ENCODE assay signal across 18 cellular contexts in the genomic region with DNA sequence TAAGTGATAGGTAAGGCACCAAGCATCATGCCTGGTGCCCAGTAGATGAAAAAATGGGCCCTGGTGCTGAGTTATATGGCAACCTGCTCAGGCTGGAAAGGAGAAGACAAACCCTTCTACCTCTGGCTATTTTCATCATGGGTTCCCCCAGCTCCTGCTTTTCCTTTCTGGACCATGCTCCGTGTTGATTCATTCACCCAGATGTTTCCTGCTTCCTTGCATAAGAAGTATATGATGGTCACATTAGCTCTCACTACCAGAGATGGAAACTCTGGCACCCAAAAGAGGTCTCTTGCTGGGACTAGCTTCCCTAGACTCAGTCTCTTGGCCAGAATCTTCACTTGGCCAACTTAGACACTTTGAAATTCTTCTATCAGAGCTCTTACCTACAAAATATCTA. TPM values are rescaled to one million over a fixed set of nuclear protein-coding genes. Genes with fewer than 3 reads are reported as not detected.
A peak's percentile ranks its signal among the peaks of the same experiment; 100 is the strongest.
DNase-seq lines count a peak whose midpoint lies in the region; ATAC-seq and TF ChIP-seq lines count a peak whose summit lies in the region.
"Had no signal": no experiment of that assay in that cellular context is flagged by ENCODE, and none has a peak within 500 bp of the region (broad histone marks: within the 10 kb centered on the region; RNA-seq: fewer than 3 reads in every experiment).

No MANE protein-coding gene starts in this region.

- H4K20me1 ChIP-seq in BLaER1, result no peaks in the 10 kb centered on the region
- no peaks in the 10 kb centered on the region for H4K20me1 ChIP-seq in GM23338 (replicated peaks; ENCODE audit: insufficient read depth)

- TF ChIP-seq CTCF in GM23338 (conservative IDR thresholded peaks at IDR 0.05; ENCODE audit: low read depth in 2 of 2), result no peak
- TF ChIP-seq CTCF in endodermal cell (conservative IDR thresholded peaks at IDR 0.05), result no peak
- no peak for TF ChIP-seq CTCF in nephron progenitor cell (IDR thresholded peaks at IDR 0.05)
- TF ChIP-seq CTCF in natural killer cell (IDR thresholded peaks at IDR 0.05), result no peak

- H3K4me1 ChIP-seq in BLaER1 (peaks cover 29% of the 10 kb centered on the region), GM23338 (ENCODE audit: insufficient read depth) (peaks cover 5% of the 10 kb centered on the region; the same call in 1 of the 2 replicates), endodermal cell (ENCODE audit: control insufficient read depth, insufficient read depth, low read length) (peaks cover 9% of the 10 kb centered on the region)

- no peak overlapping the region for H3K27ac ChIP-seq in BLaER1
- H3K27ac ChIP-seq in GM23338 (ENCODE audit: low read depth), result no peak overlapping the region
- H3K27ac ChIP-seq in endodermal cell (ENCODE audit: low read depth, low read length), result no peak overlapping the region
- H3K27ac ChIP-seq: PC-9, SJCRH30 had no signal

- H3K36me3 Mint-ChIP-seq in GM23338 (ENCODE audit: low read depth), result no peaks in the 10 kb centered on the region
- no peaks in the 10 kb centered on the region for H3K36me3 Mint-ChIP-seq in endodermal cell (ENCODE audit: low read depth)
- H3K36me3 Mint-ChIP-seq in nephron progenitor cell (ENCODE audit: low read depth), result no peaks in the 10 kb centered on the region
- no peaks in the 10 kb centered on the region for H3K36me3 Mint-ChIP-seq in natural killer cell

- H2AFZ ChIP-seq in GM23338, result 0 out of 2 replicates have a peak overlapping the region, but pooled peaks have one; percentile 47
- H2AFZ ChIP-seq: PC-9 had no signal

- H3K79me2 ChIP-seq in GM23338 (replicated peaks; ENCODE audit: insufficient read depth), result no peaks in the 10 kb centered on the region

- H3K9me3 ChIP-seq in BLaER1 (no peaks in the 10 kb centered on the region), endodermal cell (ENCODE audit: control insufficient read depth, low read length) (no peaks in the 10 kb centered on the region)
- H3K9me3 ChIP-seq: MG63, SJCRH30 had no signal

- no peaks in the 10 kb centered on the region for H3F3A ChIP-seq in GM23338 (replicated peaks; ENCODE audit: low read depth)

- no peaks in the 10 kb centered on the region for H3K9me2 ChIP-seq in GM23338 (ENCODE audit: insufficient read depth)

- H3K27me3 ChIP-seq in BLaER1, result no peaks in the 10 kb centered on the region
- no peaks in the 10 kb centered on the region for H3K27me3 ChIP-seq in GM23338 (ENCODE audit: insufficient read depth)
- H3K27me3 ChIP-seq in endodermal cell (ENCODE audit: control insufficient read depth, insufficient read depth, low read length, poor library complexity, severe bottlenecking), result no peaks in the 10 kb centered on the region
- H3K27me3 ChIP-seq: SJCRH30 had no signal

- H3K27ac Mint-ChIP-seq in GM23338, result no peak overlapping the region
- H3K27ac Mint-ChIP-seq in endodermal cell, result no peak overlapping the region
- H3K27ac Mint-ChIP-seq in nephron progenitor cell, result peak overlapping the region; percentile 6
- H3K27ac Mint-ChIP-seq in natural killer cell, result no peak overlapping the region
- H3K27ac Mint-ChIP-seq: CD4-positive, alpha-beta T cell had no signal

- no peak for ATAC-seq in GM23338
- no peak for ATAC-seq in HG03095 (IDR thresholded peaks at IDR 0.05; ENCODE audit: unreplicated experiment)
- no peak for ATAC-seq in esophagus mucosa
- no peak for ATAC-seq in natural killer cell
- ATAC-seq in GM19463 (IDR thresholded peaks at IDR 0.05; ENCODE audit: unreplicated experiment), result no peak
- ATAC-seq: HCT116, HepG2, Right ventricle myocardium inferior had no signal

- H3K4me3 ChIP-seq in BLaER1 (no peak overlapping the region), GM23338 (no peak overlapping the region), endodermal cell (ENCODE audit: low read length) (no peak overlapping the region)
- H3K4me3 ChIP-seq: MG63, PC-9, SJCRH30 had no signal

- no peaks in the 10 kb centered on the region for H3K9me3 Mint-ChIP-seq in GM23338
- no peaks in the 10 kb centered on the region for H3K9me3 Mint-ChIP-seq in endodermal cell
- no peaks in the 10 kb centered on the region for H3K9me3 Mint-ChIP-seq in nephron progenitor cell
- no peaks in the 10 kb centered on the region for H3K9me3 Mint-ChIP-seq in natural killer cell
- H3K9me3 Mint-ChIP-seq: CD4-positive, alpha-beta T cell had no signal

- H3K9ac ChIP-seq in BLaER1, result no peak overlapping the region
- H3K9ac ChIP-seq in endodermal cell (ENCODE audit: extremely low read depth, low read length, poor library complexity, severe bottlenecking), result no peak overlapping the region

- H3K4me2 ChIP-seq in BLaER1 (peak overlapping the region; percentile 42), GM23338 (no peak overlapping the region)
- H3K4me2 ChIP-seq: PC-9 had no signal

- H3K4me1 Mint-ChIP-seq in GM23338 (peaks cover 13% of the 10 kb centered on the region), endodermal cell (peaks cover 21% of the 10 kb centered on the region), nephron progenitor cell (peaks cover 7% of the 10 kb centered on the region), natural killer cell (no peaks in the 10 kb centered on the region)

- DNase-seq in GM23338 (ENCODE audit: low spot score), result no peak
- DNase-seq in endodermal cell, result peak; percentile 15
- DNase-seq in nephron progenitor cell, result no peak
- no peak for DNase-seq in natural killer cell
- DNase-seq: CD4-positive, alpha-beta T cell; MG63; NCI-H1105 treated with DMSO at 0.1 percent for 48 hours; NCI-H1930; NCI-H526 treated with DMSO at 0.1 percent for 48 hours; PC-9; SJCRH30 had no signal

- H3K36me3 ChIP-seq in BLaER1 (no peaks in the 10 kb centered on the region), GM23338 (ENCODE audit: insufficient read depth) (no peaks in the 10 kb centered on the region), endodermal cell (ENCODE audit: control insufficient read depth, insufficient read depth, low read length) (no peaks in the 10 kb centered on the region)
- H3K36me3 ChIP-seq: MG63, SJCRH30 had no signal

- intact Hi-C loops in natural killer cell (cut with micrococcal nuclease), result no loop called here

- WGBS in endodermal cell (ENCODE audit: insufficient coverage in 1 of 2, insufficient read length in 1 of 2), 2 experiments, result 94 to 100% methylated on average over 1 of the region's 1 CpG

- H3K27me3 Mint-ChIP-seq in GM23338 (ENCODE audit: insufficient read depth, low read depth, poor library complexity), result no peaks in the 10 kb centered on the region
- H3K27me3 Mint-ChIP-seq in endodermal cell (ENCODE audit: insufficient read depth), result no peaks in the 10 kb centered on the region
- peaks cover 9% of the 10 kb centered on the region for H3K27me3 Mint-ChIP-seq in nephron progenitor cell (ENCODE audit: low read depth, poor library complexity)
- peaks cover 0 to 3% of the 10 kb centered on the region in 2 donors for H3K27me3 Mint-ChIP-seq in natural killer cell (ENCODE audit: low read depth in 2 of 2)
- H3K27me3 Mint-ChIP-seq: CD4-positive, alpha-beta T cell had no signal

- H3K4me3 Mint-ChIP-seq in GM23338, result no peak overlapping the region
- no peak overlapping the region for H3K4me3 Mint-ChIP-seq in endodermal cell
- H3K4me3 Mint-ChIP-seq in nephron progenitor cell, result no peak overlapping the region
- H3K4me3 Mint-ChIP-seq in natural killer cell, result no peak overlapping the region
- H3K4me3 Mint-ChIP-seq: CD4-positive, alpha-beta T cell had no signal

TF ChIP-seq in GM23338, 12 proteins besides CTCF, POLR2A, EP300 and RAD21:
- TF ChIP-seq STAT1 (IDR thresholded peaks at IDR 0.05; ENCODE audit: unreplicated experiment) (no peak), EZH2 (IDR thresholded peaks at IDR 0.05; ENCODE audit: low read depth, unreplicated experiment) (no peak)

RNA-seq across cellular contexts. Expression of gene MCF2L2, which starts 46.6 kb away (rescaled TPM):
- total RNA-seq in GM23338 (2014; rRNA removed; shearing (Covaris generic)), result 9.0 and 14.6 TPM in 2 replicates
- polyA plus RNA-seq in GM23338 (2016; fragmentation: Nextera tagmentation; extraction: Ambion mirVana), result 4.1 and 6.7 TPM in 2 replicates
- total RNA-seq in endodermal cell (10 to 100 TPM; 72.6 to 86.5 TPM), esophagus mucosa (0.72 TPM), natural killer cell (1 to 10 TPM; 2.2 to 4.9 (median 2.7) TPM)
- 21.3 TPM for polyA plus RNA-seq in endodermal cell (2013, experiment 1 of 2)
- polyA plus RNA-seq in endodermal cell (2013, experiment 2 of 2), result 22.1 TPM
- total RNA-seq: HepG2 had no signal
- polyA plus RNA-seq: HepG2 had no signal
